20 cellular contexts compared by ENCODE assay signal in the genomic region with DNA sequence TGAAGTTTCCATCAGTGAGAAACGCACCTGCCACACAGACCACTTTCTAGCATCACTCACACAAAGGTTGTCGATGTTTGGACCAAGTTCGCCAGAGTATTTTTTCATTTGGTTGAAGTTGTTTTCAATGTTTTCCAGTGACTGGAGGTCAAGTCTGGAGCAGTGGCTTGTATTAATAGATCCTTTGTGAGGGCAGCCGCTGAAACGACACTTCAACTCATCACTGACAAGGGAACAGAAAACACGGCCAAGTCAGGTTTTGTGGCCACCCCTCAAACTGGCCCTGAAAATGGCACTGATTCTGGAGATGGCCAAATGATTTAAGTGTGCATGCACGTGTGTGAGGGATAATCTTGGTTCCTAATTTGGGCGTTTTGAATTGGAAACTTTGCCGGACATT.
DNase-seq lines count a peak whose midpoint lies in the region; ATAC-seq and TF ChIP-seq lines count a peak whose summit lies in the region.
"Had no signal": no experiment of that assay in that cellular context is flagged by ENCODE, and none has a peak within 500 bp of the region (broad histone marks: within the 10 kb centered on the region; RNA-seq: fewer than 3 reads in every experiment).

No MANE protein-coding gene starts in this region.

- peak overlapping the region; percentile 51; the same call in 1 of the 2 replicates for H3K4ac ChIP-seq in IMR-90 (ENCODE audit: low read depth, low read length)

- H2AK9ac ChIP-seq in IMR-90 (replicated peaks; ENCODE audit: low read depth, low read length, poor library complexity), result no peak overlapping the region

- H4K20me1 ChIP-seq in IMR-90 (ENCODE audit: insufficient read depth, low read length), result no peaks in the 10 kb centered on the region
- H4K20me1 ChIP-seq: BLaER1 treated with 17β-estradiol and CSF1 and Interleukin-3, amounts not matched to agents 10 nM and 100 nM had no signal

- H2AFZ ChIP-seq in IMR-90 (replicated peaks; ENCODE audit: low read length, poor library complexity), result no peak overlapping the region

- in situ Hi-C loops in IMR-90 (cut with MboI; ENCODE audit: low sequenced_read_pairs), result no loop called here

- no peaks in the 10 kb centered on the region for H3K79me1 ChIP-seq in IMR-90 (ENCODE audit: low read depth in 1 of 2, low read length in 2 of 2)

- POLR2A ChIA-PET in IMR-90 (lab: Charles Lee; ENCODE audit: unreplicated experiment), result no interaction called here

- no peaks in the 10 kb centered on the region for H3K9me3 Mint-ChIP-seq in glutamatergic neuron (ENCODE audit: unreplicated experiment)

- BruUV-seq in IMR-90 (replicated peaks; lab: Mats Ljungman, UMichigan), result no TSS peak

- no peak overlapping the region for H4K91ac ChIP-seq in IMR-90 (ENCODE audit: insufficient read depth, low read depth, low read length)

- no peak overlapping the region; the same call in 1 of the 2 replicates for H2BK20ac ChIP-seq in IMR-90 (ENCODE audit: low read depth, low read length)

- H3K36me3 ChIP-seq in right atrium auricular region, result no peaks in the 10 kb centered on the region
- no peaks in the 10 kb centered on the region for H3K36me3 ChIP-seq in cardiac muscle cell
- H3K36me3 ChIP-seq in IMR-90 (ENCODE audit: control insufficient read depth, insufficient read depth, low read length), result 0 out of 2 replicates have a peak, but pooled peaks cover 1% of the 10 kb centered on the region

- H2BK5ac ChIP-seq in IMR-90 (ENCODE audit: low read depth, low read length, poor library complexity, severe bottlenecking), result no peak overlapping the region

- H3K4me2 ChIP-seq in IMR-90 (ENCODE audit: low read depth, low read length), result no peak overlapping the region
- H3K4me2 ChIP-seq: A549; BLaER1 treated with 17β-estradiol and CSF1 and Interleukin-3, amounts not matched to agents 10 nM and 100 nM had no signal

- WGBS in IMR-90 (ENCODE audit: extremely low coverage in 2 of 2, insufficient read length in 1 of 2), 2 experiments, result no CpG with 5 or more reads among the region's 9 CpGs

- ATAC-seq in Right ventricle myocardium inferior (peak; percentile 48), IMR-90 (ENCODE audit: low read depth) (no peak), GM18870 (IDR thresholded peaks at IDR 0.05; ENCODE audit: unreplicated experiment) (no peak)
- ATAC-seq: A549; CD8-positive, alpha-beta T cell had no signal

- no peak overlapping the region for H3K23ac ChIP-seq in IMR-90 (ENCODE audit: low read depth, low read length)

- no peak overlapping the region for H2BK15ac ChIP-seq in IMR-90 (ENCODE audit: low read depth, low read length)

- intact Hi-C loops in Right ventricle myocardium inferior (cut with DNase I), result loop anchor here (2.0 kb wide), 1 partner anchor 165 kb away; no protein-coding TSS in a partner anchor
- intact Hi-C loops in cardiac septum (cut with DNase I), result no loop called here
- intact Hi-C loops in IMR-90 (cut with micrococcal nuclease), result no loop called here

- H3K36me3 Mint-ChIP-seq in glutamatergic neuron (ENCODE audit: unreplicated experiment), result no peaks in the 10 kb centered on the region

- H2AK5ac ChIP-seq in IMR-90 (ENCODE audit: low read depth, low read length), result no peak overlapping the region

- H4K8ac ChIP-seq in IMR-90 (ENCODE audit: low read depth in 2 of 2, low read length in 2 of 2), result no peak overlapping the region

- H3K27me3 ChIP-seq in right atrium auricular region (no peaks in the 10 kb centered on the region), cardiac muscle cell (no peaks in the 10 kb centered on the region), IMR-90 (ENCODE audit: control insufficient read depth, insufficient read depth, low read length) (no peaks in the 10 kb centered on the region)
- H3K27me3 ChIP-seq: BLaER1 treated with 17β-estradiol and CSF1 and Interleukin-3, amounts not matched to agents 10 nM and 100 nM had no signal

- DNase-seq in Right ventricle myocardium inferior (ENCODE audit: missing footprints), result no peak
- no peak for DNase-seq in right atrium auricular region (ENCODE audit: low spot score)
- DNase-seq in cardiac muscle cell (ENCODE audit: low read depth in 1 of 2, low spot score in 1 of 2), result peak in 1 of 2 donors; percentile 79
- no peak for DNase-seq in cardiac septum (ENCODE audit: low spot score)
- no peak for DNase-seq in IMR-90
- peak; percentile 9 for DNase-seq in islet precursor cell
- DNase-seq in glutamatergic neuron, result no peak
- DNase-seq: AML-193; Caco-2; Calu3; CD4-positive, alpha-beta T cell; CD8-positive, alpha-beta T cell; DMS79 treated with DMSO at 0.1 percent for 48 hours; GF-D8 had no signal

- no peaks in the 10 kb centered on the region for H3K27me3 Mint-ChIP-seq in glutamatergic neuron (ENCODE audit: unreplicated experiment)
- H3K27me3 Mint-ChIP-seq: B cell; CD4-positive, alpha-beta T cell had no signal

- H3K27ac ChIP-seq in right atrium auricular region (no peak overlapping the region), cardiac muscle cell (peak overlapping the region; percentile 79), IMR-90 (ENCODE audit: insufficient read depth, low read length) (no peak overlapping the region)
- H3K27ac ChIP-seq: 22Rv1; A549; BLaER1 treated with 17β-estradiol and CSF1 and Interleukin-3, amounts not matched to agents 10 nM and 100 nM; C4-2B had no signal

- dilution Hi-C loops in IMR-90 (cut with HindIII; ENCODE audit: low sequenced_read_pairs, unreplicated experiment), result no loop called here

- H3K4me3 ChIP-seq in right atrium auricular region (no peak overlapping the region), cardiac muscle cell (no peak overlapping the region), IMR-90 (ENCODE audit: insufficient read depth, low read depth, low read length) (no peak overlapping the region)
- H3K4me3 ChIP-seq: A549; BLaER1 treated with 17β-estradiol and CSF1 and Interleukin-3, amounts not matched to agents 10 nM and 100 nM had no signal

- no peak overlapping the region for H3K27ac Mint-ChIP-seq in glutamatergic neuron (ENCODE audit: unreplicated experiment)
- H3K27ac Mint-ChIP-seq: B cell; CD4-positive, alpha-beta T cell; CD8-positive, alpha-beta T cell had no signal

- TF ChIP-seq RAD21 in IMR-90 (IDR thresholded peaks at IDR 0.05; ENCODE audit: low read length), result no peak

- CTCF ChIA-PET in IMR-90 (lab: Yijun Ruan, JAX), result interaction anchor here (0.6 to 0.9 kb wide), 2 partner anchors 12 to 449 kb away, joined by 3 read pairs; no protein-coding TSS in a partner anchor

- no peak overlapping the region for H3K4me3 Mint-ChIP-seq in glutamatergic neuron (ENCODE audit: unreplicated experiment)
- H3K4me3 Mint-ChIP-seq: B cell; CD4-positive, alpha-beta T cell; CD8-positive, alpha-beta T cell had no signal

- H3K9me3 ChIP-seq in right atrium auricular region (no peaks in the 10 kb centered on the region), cardiac muscle cell (ENCODE audit: low read depth) (no peaks in the 10 kb centered on the region), IMR-90 (ENCODE audit: control insufficient read depth, insufficient read depth, low read length) (no peaks in the 10 kb centered on the region)
- H3K9me3 ChIP-seq: A549, Caco-2 had no signal

- H3K14ac ChIP-seq in IMR-90 (replicated peaks; ENCODE audit: low read depth, low read length), result no peak overlapping the region

- H3K9ac ChIP-seq in IMR-90 (ENCODE audit: low read depth, low read length), result no peak overlapping the region
- H3K9ac ChIP-seq: BLaER1 treated with 17β-estradiol and CSF1 and Interleukin-3, amounts not matched to agents 10 nM and 100 nM had no signal

- peaks cover 2% of the 10 kb centered on the region for H3K4me1 Mint-ChIP-seq in glutamatergic neuron (ENCODE audit: low read depth, unreplicated experiment)

- no peak overlapping the region for H4K5ac ChIP-seq in IMR-90 (ENCODE audit: low read depth, low read length)

- H3K18ac ChIP-seq in IMR-90 (ENCODE audit: low read depth, low read length), result no peak overlapping the region

- H3K56ac ChIP-seq in IMR-90 (ENCODE audit: extremely low read depth, insufficient read depth, low read length), result no peak overlapping the region

- no peaks in the 10 kb centered on the region for H3K4me1 ChIP-seq in right atrium auricular region
- peaks cover 25% of the 10 kb centered on the region for H3K4me1 ChIP-seq in cardiac muscle cell (ENCODE audit: low read depth)
- peaks cover 2% of the 10 kb centered on the region; the same call in 1 of the 2 replicates for H3K4me1 ChIP-seq in IMR-90 (ENCODE audit: control insufficient read depth, insufficient read depth, low read length)
- H3K4me1 ChIP-seq: A549; BLaER1 treated with 17β-estradiol and CSF1 and Interleukin-3, amounts not matched to agents 10 nM and 100 nM; Caco-2 had no signal

- H2BK120ac ChIP-seq in IMR-90 (ENCODE audit: low read depth, low read length), result no peak overlapping the region

- TF ChIP-seq POLR2A in IMR-90 (IDR thresholded peaks at IDR 0.05; ENCODE audit: low read depth, low read length), result no peak

- no peak for TF ChIP-seq CTCF in right atrium auricular region (IDR thresholded peaks at IDR 0.05)
- no peak for TF ChIP-seq CTCF in cardiac muscle cell (IDR thresholded peaks at IDR 0.05; ENCODE audit: low read depth, low read length)
- TF ChIP-seq CTCF in IMR-90 (conservative IDR thresholded peaks at IDR 0.05; ENCODE audit: low read depth, low read length), result no peak
- TF ChIP-seq CTCF in glutamatergic neuron (IDR thresholded peaks at IDR 0.05; ENCODE audit: partially characterized antibody, unreplicated experiment), result no peak

- 0 out of 2 replicates have a peak, but pooled peaks cover 4% of the 10 kb centered on the region for H3K9me1 ChIP-seq in IMR-90 (ENCODE audit: insufficient read depth, low read length)

TF ChIP-seq in IMR-90, 13 proteins besides CTCF, POLR2A, EP300 and RAD21 (continues in another document):
- TF ChIP-seq NFE2L2 (IDR thresholded peaks at IDR 0.05; ENCODE audit: low read depth, low read length) (no peak), RCOR1 (IDR thresholded peaks at IDR 0.05; ENCODE audit: insufficient replicate concordance, low read length) (no peak), ELK1 (IDR thresholded peaks at IDR 0.05; ENCODE audit: borderline replicate concordance, low read depth, low read length) (no peak)
- TF ChIP-seq, protein P1, sequence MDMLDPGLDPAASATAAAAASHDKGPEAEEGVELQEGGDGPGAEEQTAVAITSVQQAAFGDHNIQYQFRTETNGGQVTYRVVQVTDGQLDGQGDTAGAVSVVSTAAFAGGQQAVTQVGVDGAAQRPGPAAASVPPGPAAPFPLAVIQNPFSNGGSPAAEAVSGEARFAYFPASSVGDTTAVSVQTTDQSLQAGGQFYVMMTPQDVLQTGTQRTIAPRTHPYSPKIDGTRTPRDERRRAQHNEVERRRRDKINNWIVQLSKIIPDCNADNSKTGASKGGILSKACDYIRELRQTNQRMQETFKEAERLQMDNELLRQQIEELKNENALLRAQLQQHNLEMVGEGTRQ (IDR thresholded peaks at IDR 0.05; ENCODE audit: low read depth, low read length), result no peak
